Comparison of ENCODE assay signal across 8 cellular contexts in genomic region chr15:52466134-52466701, GRCh38.
DNase-seq lines count a peak whose midpoint lies in the region; ATAC-seq and TF ChIP-seq lines count a peak whose summit lies in the region.

No MANE protein-coding gene starts in this region.

- H3K4me1 ChIP-seq in naive thymus-derived CD4-positive, alpha-beta T cell (ENCODE audit: control insufficient read depth in 2 of 2, insufficient read depth in 2 of 2, low read length in 2 of 2), result peaks cover 0 to 33% of the 10 kb centered on the region in 2 donors

- no peak overlapping the region for H3K27ac ChIP-seq in naive thymus-derived CD4-positive, alpha-beta T cell (ENCODE audit: low read depth, low read length)

- H3K9me3 Mint-ChIP-seq in naive thymus-derived CD4-positive, alpha-beta T cell, result peaks cover 0 to 15% (median 6%) of the 10 kb centered on the region in 11 donors

- no peaks in the 10 kb centered on the region for H3K27me3 Mint-ChIP-seq in naive thymus-derived CD4-positive, alpha-beta T cell

- peak overlapping the region in 2 of 9 donors; percentile 10 to 80 for H3K27ac Mint-ChIP-seq in naive thymus-derived CD4-positive, alpha-beta T cell

- CTCF ChIA-PET in naive thymus-derived CD4-positive, alpha-beta T cell (lab: Charles Lee), result interaction anchor here (0.5 to 1.2 kb wide), 2 partner anchors 42 to 109 kb away, joined by 3 read pairs; no protein-coding TSS in a partner anchor

- H3K4me1 Mint-ChIP-seq in naive thymus-derived CD4-positive, alpha-beta T cell, result peaks cover 21 to 47% (median 38%) of the 10 kb centered on the region in 7 donors

- H3K9me3 ChIP-seq in naive thymus-derived CD4-positive, alpha-beta T cell (ENCODE audit: control insufficient read depth in 2 of 3, low read length in 3 of 3), result peaks cover 0 to 7% (median 0%) of the 10 kb centered on the region in 3 experiments

- ATAC-seq in GM19468 (IDR thresholded peaks at IDR 0.05; ENCODE audit: extremely low read depth, unreplicated experiment) (peak; percentile 94), HG03460 (IDR thresholded peaks at IDR 0.05; ENCODE audit: unreplicated experiment) (peak; percentile 91)
- peak; percentile 93 for ATAC-seq in naive thymus-derived CD4-positive, alpha-beta T cell

- peak; percentile 62 for TF ChIP-seq CTCF in GM06990 (IDR thresholded peaks at IDR 0.05; ENCODE audit: insufficient read depth, low read length, poor library complexity, severe bottlenecking)

- H3K27me3 ChIP-seq in GM06990 (replicated peaks; ENCODE audit: control insufficient read depth, insufficient read depth, low read length), result no peaks in the 10 kb centered on the region
- H3K27me3 ChIP-seq in naive thymus-derived CD4-positive, alpha-beta T cell (ENCODE audit: control insufficient read depth in 2 of 2, insufficient read depth in 2 of 2, low read length in 2 of 2), result no peaks in the 10 kb centered on the region

- POLR2A ChIA-PET in naive thymus-derived CD4-positive, alpha-beta T cell (lab: Charles Lee), result no interaction called here

- intact Hi-C loops in naive thymus-derived CD4-positive, alpha-beta T cell (cut with micrococcal nuclease), result no loop called here

- peak overlapping the region; percentile 16; the same call in 1 of the 2 replicates for H3K4me3 ChIP-seq in GM06990 (replicated peaks; ENCODE audit: low read depth, low read length)
- H3K4me3 ChIP-seq in naive thymus-derived CD4-positive, alpha-beta T cell (ENCODE audit: low read length), result no peak overlapping the region

- DNase-seq in GM06990 (ENCODE audit: extremely low read depth, insufficient read length) (peak; percentile 86), HuH-7.5 (ENCODE audit: low spot score) (no peak), epidermal melanocyte (ENCODE audit: insufficient read length, low spot score) (no peak)
- DNase-seq in activated T-cell treated with anti-CD3 and anti-CD28 coated beads, Interleukin-2, amount 50 U/mL, for 48 hours, result peak; percentile 67 to 74
- peak in 2 of 9 donors; percentile 16 to 53 for DNase-seq in naive thymus-derived CD4-positive, alpha-beta T cell
- no peak for DNase-seq in effector CD4-positive, alpha-beta T cell

- peaks cover 7 to 19% (median 8%) of the 10 kb centered on the region in 5 donors for H3K36me3 Mint-ChIP-seq in naive thymus-derived CD4-positive, alpha-beta T cell

- H3K36me3 ChIP-seq in GM06990 (ENCODE audit: control insufficient read depth, insufficient read depth, low read length), result no peaks in the 10 kb centered on the region
- no peaks in the 10 kb centered on the region for H3K36me3 ChIP-seq in naive thymus-derived CD4-positive, alpha-beta T cell (ENCODE audit: control insufficient read depth in 2 of 3, insufficient read depth in 3 of 3, low read length in 3 of 3)

- peak overlapping the region in 2 of 10 donors; percentile 24 to 38 for H3K4me3 Mint-ChIP-seq in naive thymus-derived CD4-positive, alpha-beta T cell

Comparison
In these comparisons a context has a peak if more than half of its experiments do, and no peak if none do; other contexts are left out.
1. DNase-seq: peak in GM06990 (single experiment) and activated T-cell treated with anti-CD3 and anti-CD28 coated beads, Interleukin-2, amount 50 U/mL, for 48 hours (2 of 2); none in effector CD4-positive, alpha-beta T cell (single experiment), HuH-7.5 (single experiment) and epidermal melanocyte (single experiment).
2. Peak in every context shown above with its lines, with median percentiles within 50 percentile points of each other: ATAC-seq.